ENCODE assay signal across 9 cellular contexts in genomic region chr4:47926667-47927258, GRCh38. TPM values are rescaled to one million over a fixed set of nuclear protein-coding genes. Genes with fewer than 3 reads are reported as not detected.
A peak's percentile ranks its signal among the peaks of the same experiment; 100 is the strongest.
DNase-seq lines count a peak whose midpoint lies in the region; ATAC-seq and TF ChIP-seq lines count a peak whose summit lies in the region.
"Had no signal": no experiment of that assay in that cellular context is flagged by ENCODE, and none has a peak within 500 bp of the region (broad histone marks: within the 10 kb centered on the region; RNA-seq: fewer than 3 reads in every experiment).

No MANE protein-coding gene starts in this region.

- peaks cover 6% of the 10 kb centered on the region for H3K4me1 Mint-ChIP-seq in nephron

- peak overlapping the region; percentile 30 to 69 (median 53) for H3K4me3 Mint-ChIP-seq in nephron

- H3K79me2 ChIP-seq in fibroblast of lung (ENCODE audit: control insufficient read depth, insufficient read depth, low read length), result no peaks in the 10 kb centered on the region

- H3K4me3 ChIP-seq in fibroblast of lung (replicated peaks in 1 of 4; ENCODE audit: control extremely low read depth in 1 of 4, insufficient read depth in 1 of 4, low read depth in 3 of 4, low read length in 4 of 4) (no peak overlapping the region), thyroid gland (replicated peaks in 1 of 3) (no peak overlapping the region)
- H3K4me3 ChIP-seq: SJSA1 had no signal

- no peaks in the 10 kb centered on the region for H4K20me1 ChIP-seq in fibroblast of lung (ENCODE audit: control insufficient read depth, extremely low read depth, insufficient read depth, low read length)

- H3K4me1 ChIP-seq in fibroblast of lung (ENCODE audit: control insufficient read depth, extremely low read depth, insufficient read depth, low read length) (no peaks in the 10 kb centered on the region), thyroid gland (no peaks in the 10 kb centered on the region)
- H3K4me1 ChIP-seq: SJSA1 had no signal

- DNase-seq in AG20443 (ENCODE audit: low spot score), result peak; percentile 65
- peak; percentile 59 for DNase-seq in NCI-H774 (lab: John Stamatoyannopoulos, UW)
- peak; percentile 47 for DNase-seq in activated T-cell treated with anti-CD3 and anti-CD28 coated beads, Interleukin-2, amount 50 U/mL, for 1 hour
- DNase-seq in fibroblast of lung (ENCODE audit: low read depth in 2 of 2), result peak; percentile 49 to 52
- peak; percentile 48 to 64 for DNase-seq in thyroid gland

- H3K36me3 Mint-ChIP-seq in nephron (ENCODE audit: low read depth), result no peaks in the 10 kb centered on the region

- peak; percentile 63 to 92 for TF ChIP-seq CTCF in fibroblast of lung (conservative IDR thresholded peaks at IDR 0.05 in 1 of 2, IDR thresholded peaks at IDR 0.05 in 1 of 2; ENCODE audit: low read depth in 1 of 2, low read length in 2 of 2)
- peak; percentile 63 to 72 (median 69) for TF ChIP-seq CTCF in nephron (IDR thresholded peaks at IDR 0.05; ENCODE audit: unreplicated experiment in 3 of 3)
- TF ChIP-seq CTCF in thyroid gland (IDR thresholded peaks at IDR 0.05), result peak in 5 of 6 experiments; percentile 38 to 72 (median 55)

- WGBS in thyroid gland, 2 donors, result 8% methylated on average over 15 of the region's 15 CpGs

- peak overlapping the region in 2 of 3 experiments; percentile 32 to 78 for H3K27ac Mint-ChIP-seq in nephron

- intact Hi-C loops in thyroid gland (cut with DNase I), result no loop called here

- no peak overlapping the region for H3K9ac ChIP-seq in fibroblast of lung (ENCODE audit: insufficient read depth, low read length)

- H3K36me3 ChIP-seq in fibroblast of lung (ENCODE audit: control insufficient read depth, insufficient read depth, low read length), result no peaks in the 10 kb centered on the region
- no peaks in the 10 kb centered on the region for H3K36me3 ChIP-seq in thyroid gland
- H3K36me3 ChIP-seq: SJSA1 had no signal

- H3K27ac ChIP-seq in fibroblast of lung (ENCODE audit: insufficient read depth, low read length), result no peak overlapping the region
- peak overlapping the region in 1 of 3 donors; percentile 15 for H3K27ac ChIP-seq in thyroid gland
- H3K27ac ChIP-seq: SJSA1 had no signal

- H3K27me3 ChIP-seq in fibroblast of lung (ENCODE audit: control insufficient read depth, insufficient read depth, low read length) (peaks cover under 1% of the 10 kb centered on the region), thyroid gland (no peaks in the 10 kb centered on the region)
- H3K27me3 ChIP-seq: SJSA1 had no signal

- ATAC-seq in GM18858 (IDR thresholded peaks at IDR 0.05; ENCODE audit: unreplicated experiment) (peak; percentile 90), HG03045 (IDR thresholded peaks at IDR 0.05; ENCODE audit: unreplicated experiment) (peak; percentile 97)

- no peak for TF ChIP-seq POLR2A in thyroid gland (IDR thresholded peaks at IDR 0.05)

- H3K4me2 ChIP-seq in fibroblast of lung (ENCODE audit: extremely low read depth, insufficient read depth, low read length), result peak overlapping the region; percentile 17

- no peaks in the 10 kb centered on the region for H3K9me3 Mint-ChIP-seq in nephron

- no peak overlapping the region for H2AFZ ChIP-seq in fibroblast of lung (ENCODE audit: low read length)

- H3K27me3 Mint-ChIP-seq in nephron (ENCODE audit: low read depth), result peaks cover 4% of the 10 kb centered on the region

- H3K9me3 ChIP-seq in fibroblast of lung (ENCODE audit: control insufficient read depth, insufficient read depth, low read depth, low read length), result no peaks in the 10 kb centered on the region
- no peaks in the 10 kb centered on the region for H3K9me3 ChIP-seq in thyroid gland
- H3K9me3 ChIP-seq: SJSA1 had no signal

RNA-seq across cellular contexts. Expression of gene NFXL1, which starts 12.4 kb away (rescaled TPM):
- 9.2 and 9.6 TPM in 2 replicates for total RNA-seq in fibroblast of lung
- 9.0 and 14.1 TPM in 2 replicates for polyA plus RNA-seq in fibroblast of lung
- 5.5 and 5.9 TPM in 2 replicates for polyA plus RNA-seq in fibroblast of lung (2012)
- 6.7 and 8.1 TPM in 2 replicates for polyA minus RNA-seq in fibroblast of lung (ENCODE audit: low replicate concordance)
- total RNA-seq in thyroid gland, result 10 to 100 TPM; 17.3 to 66.4 (median 23.0) TPM
